16 cellular contexts compared by ENCODE assay signal in genomic region chr14:101839661-101840060, GRCh38.
A peak's percentile ranks its signal among the peaks of the same experiment; 100 is the strongest.
DNase-seq lines count a peak whose midpoint lies in the region; ATAC-seq and TF ChIP-seq lines count a peak whose summit lies in the region.
"Had no signal": no experiment of that assay in that cellular context is flagged by ENCODE, and none has a peak within 500 bp of the region (broad histone marks: within the 10 kb centered on the region; RNA-seq: fewer than 3 reads in every experiment).

No MANE protein-coding gene starts in this region.

- H3K9me3 ChIP-seq in right cardiac atrium (ENCODE audit: control insufficient read depth, low read length) = no peaks in the 10 kb centered on the region
- H3K9me3 ChIP-seq: ovary, suprapubic skin had no signal

- CTCF ChIA-PET in WTC11 (lab: Charles Lee) = no interaction called here

- WGBS in right cardiac atrium = 83% methylated on average over 6 of the region's 6 CpGs

- H3K27me3 Mint-ChIP-seq in WTC11 (ENCODE audit: low read depth) = no peaks in the 10 kb centered on the region

- no peak overlapping the region for H3K27ac ChIP-seq in right cardiac atrium (ENCODE audit: low read length)
- H3K27ac ChIP-seq: ovary, RWPE1, suprapubic skin had no signal

- intact Hi-C loops in left ventricle myocardium superior (cut with micrococcal nuclease) = no loop called here
- intact Hi-C loops in right cardiac atrium (cut with DNase I) = no loop called here

- DNase-seq in left ventricle myocardium superior (peak; percentile 40), right cardiac atrium (no peak), WTC11 (ENCODE audit: low spot score) (no peak), left lobe of liver (ENCODE audit: low spot score) (peak; percentile 14), NCI-H510A treated with DMSO at 0.1 percent for 48 hours (lab: John Stamatoyannopoulos, UW) (no peak), NCI-H82 treated with DMSO at 0.1 percent for 48 hours (lab: John Stamatoyannopoulos, UW; ENCODE audit: unreplicated experiment) (no peak)
- DNase-seq: cerebellar nuclear complex, EL, NCI-H2029 treated with DMSO at 0.1 percent for 48 hours, NCI-H526, ovary had no signal

- POLR2A ChIA-PET in WTC11 (lab: Charles Lee) = interaction anchor here (0.6 kb wide), 1 partner anchor 91 kb away, joined by 5 read pairs; no protein-coding TSS in a partner anchor

- H3K4me1 Mint-ChIP-seq in WTC11 = peaks cover 25% of the 10 kb centered on the region

- 0 out of 2 replicates have a peak overlapping the region, but pooled peaks have one; percentile 93 for H3K27ac Mint-ChIP-seq in WTC11

- H3K4me3 ChIP-seq in right cardiac atrium (ENCODE audit: low read length) = no peak overlapping the region
- H3K4me3 ChIP-seq: ovary, smooth muscle cell, suprapubic skin had no signal

- H3K9me3 Mint-ChIP-seq in WTC11 = no peaks in the 10 kb centered on the region

- H3K36me3 Mint-ChIP-seq in WTC11 = no peaks in the 10 kb centered on the region

- ATAC-seq in left ventricle myocardium superior (no peak), right cardiac atrium (no peak), WTC11 (no peak), left lobe of liver (no peak), HG03097 (IDR thresholded peaks at IDR 0.05; ENCODE audit: low FRiP score, unreplicated experiment) (no peak), GM21723 (IDR thresholded peaks at IDR 0.05; ENCODE audit: unreplicated experiment) (no peak)

- no peaks in the 10 kb centered on the region for H3K27me3 ChIP-seq in right cardiac atrium (ENCODE audit: control insufficient read depth, insufficient read depth)
- H3K27me3 ChIP-seq: ovary, suprapubic skin had no signal

- TF ChIP-seq CTCF in WTC11 (IDR thresholded peaks at IDR 0.05) = no peak

- peaks cover 13% of the 10 kb centered on the region for H3K4me1 ChIP-seq in right cardiac atrium (ENCODE audit: control insufficient read depth, insufficient read depth, low read length)

- no peak overlapping the region for H3K4me3 Mint-ChIP-seq in WTC11

TF ChIP-seq in WTC11, 78 proteins besides CTCF, POLR2A, EP300 and RAD21:
- TF ChIP-seq TEAD4 (CRISPR knock-in tag; IDR thresholded peaks at IDR 0.05) = no peak
- no peak for TF ChIP-seq USF1 (CRISPR knock-in tag; IDR thresholded peaks at IDR 0.05)
- TF ChIP-seq NR3C1 (CRISPR knock-in tag; conservative IDR thresholded peaks at IDR 0.05; ENCODE audit: low read depth) = no peak
- TF ChIP-seq ZNF232 (CRISPR knock-in tag; IDR thresholded peaks at IDR 0.05) = no peak
- TF ChIP-seq ZNF671 (CRISPR knock-in tag; IDR thresholded peaks at IDR 0.05) = no peak
- no peak for TF ChIP-seq ZNF121 (CRISPR knock-in tag; IDR thresholded peaks at IDR 0.05)
- TF ChIP-seq ETV6 (CRISPR knock-in tag; IDR thresholded peaks at IDR 0.05) = no peak
- no peak for TF ChIP-seq NR1H2 (CRISPR knock-in tag; IDR thresholded peaks at IDR 0.05)
- TF ChIP-seq KAT7 (CRISPR knock-in tag; IDR thresholded peaks at IDR 0.05; ENCODE audit: borderline replicate concordance) = no peak
- TF ChIP-seq JAZF1 (CRISPR knock-in tag; IDR thresholded peaks at IDR 0.05) = no peak
- TF ChIP-seq ZBTB43 (CRISPR knock-in tag; IDR thresholded peaks at IDR 0.05) = no peak
- TF ChIP-seq USF2 (CRISPR knock-in tag; IDR thresholded peaks at IDR 0.05) = no peak
- no peak for TF ChIP-seq HMGXB4 (CRISPR knock-in tag; IDR thresholded peaks at IDR 0.05)
- no peak for TF ChIP-seq GABPB1 (CRISPR knock-in tag; IDR thresholded peaks at IDR 0.05)
- TF ChIP-seq NFATC4 (CRISPR knock-in tag; IDR thresholded peaks at IDR 0.05) = no peak
- no peak for TF ChIP-seq ESRRA (CRISPR knock-in tag; IDR thresholded peaks at IDR 0.05; ENCODE audit: borderline replicate concordance)
- TF ChIP-seq ZMAT4 (CRISPR knock-in tag; IDR thresholded peaks at IDR 0.05) = no peak
- no peak for TF ChIP-seq NFYB (CRISPR knock-in tag; conservative IDR thresholded peaks at IDR 0.05; ENCODE audit: low read depth)
- no peak for TF ChIP-seq ZNF512 (CRISPR knock-in tag; IDR thresholded peaks at IDR 0.05; ENCODE audit: borderline replicate concordance)
TF ChIP-seq in WTC11: peak in this region for 0.

Comparison
In these comparisons a context has a peak if more than half of its experiments do, and no peak if none do; other contexts are left out.
1. DNase-seq: peak in left ventricle myocardium superior (single experiment) and left lobe of liver (single experiment); none in right cardiac atrium (0 of 3), WTC11 (single experiment), NCI-H510A treated with DMSO at 0.1 percent for 48 hours (single experiment) and NCI-H82 treated with DMSO at 0.1 percent for 48 hours (single experiment).